Comparison of ENCODE assay signal across 22 cellular contexts in the genomic region with DNA sequence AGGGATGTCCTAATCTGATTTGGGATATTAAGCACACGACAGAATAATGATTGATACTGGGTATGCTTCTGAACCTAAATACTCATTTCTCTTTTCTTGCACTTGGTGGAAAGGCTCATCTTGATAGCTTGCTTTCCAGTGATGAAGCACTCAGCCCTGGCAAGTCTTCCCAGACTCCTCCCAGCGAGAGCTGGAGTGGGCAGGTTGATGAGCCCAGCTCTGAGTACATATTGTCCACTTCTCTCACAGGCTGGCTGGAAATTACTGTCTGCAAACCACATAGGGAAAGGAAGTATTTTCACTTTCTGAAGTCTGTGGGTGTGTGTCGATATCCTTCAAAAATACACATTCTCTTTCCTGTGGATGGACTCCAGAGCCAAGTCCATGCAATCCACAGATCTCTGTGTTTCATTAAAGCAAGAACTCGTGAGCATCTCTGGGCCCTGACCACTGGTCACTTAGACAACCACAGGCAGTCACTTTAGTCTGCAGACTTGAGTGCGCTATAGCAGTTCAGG. TPM values are rescaled to one million over a fixed set of nuclear protein-coding genes. Genes with fewer than 3 reads are reported as not detected.
"Had no signal": no experiment of that assay in that cellular context is flagged by ENCODE, and none has a peak within 500 bp of the region (broad histone marks: within the 10 kb centered on the region; RNA-seq: fewer than 3 reads in every experiment).

No MANE protein-coding gene starts in this region.

- H3K9me3 ChIP-seq: body of pancreas, colonic mucosa had no signal

- H3K36me3 ChIP-seq: colonic mucosa had no signal

- H3K27ac ChIP-seq: body of pancreas, colonic mucosa, hepatocyte had no signal

- H3K4me1 ChIP-seq: body of pancreas, colonic mucosa had no signal

- H3K27me3 ChIP-seq: body of pancreas, colonic mucosa, hepatocyte had no signal

- H3K4me3 ChIP-seq: body of pancreas, colonic mucosa, hepatocyte, lung had no signal

- DNase-seq: activated B cell treated with CpG ODN at 0.5 μM for 24 hours; activated CD4-positive, alpha-beta memory T cell treated with anti-CD3 and anti-CD28 coated beads, Interleukin-2, amount 10 ng/mL, durations not matched to agents 7 days and 5 days; activated CD4-positive, alpha-beta T cell treated with anti-CD3 and anti-CD28 coated beads for 48 hours; activated naive CD4-positive, alpha-beta T cell; activated naive CD8-positive, alpha-beta T cell treated with anti-CD3 and anti-CD28 coated beads for 36 hours; activated T-cell treated with anti-CD3 and anti-CD28 coated beads, Interleukin-2, amount 50 U/mL, for 1 hour; caudate nucleus; colonic mucosa; erythroblast; left colon; stimulated activated CD4-positive, alpha-beta T cell treated with anti-CD3 and anti-CD28 coated beads, Interleukin-2, amount 100 ng/mL, for 24 hours; stimulated activated naive CD8-positive, alpha-beta T cell treated with anti-CD3 and anti-CD28 coated beads, Interleukin-15, Interleukin-2, amounts not matched to agents 100 U/mL and 50 U/mL, for 24 hours; substantia nigra; T-cell had no signal

- ATAC-seq: activated T-helper 17 cell treated with anti-CD3 and anti-CD28 coated beads, Interleukin-2, amount 50 U/mL, for 72 hours; body of pancreas; natural killer cell treated with Interleukin-12 subunit alpha and Interleukin-12 subunit beta and Interleukin-15 and Interleukin-18, amount 100 ng/mL, for 72 hours; stimulated activated naive CD8-positive, alpha-beta T cell treated with anti-CD3 and anti-CD28 coated beads, Interleukin-15, Interleukin-2, amounts not matched to agents 100 U/mL and 50 U/mL, for 24 hours; T-cell had no signal

RNA-seq across cellular contexts. Expression of gene CNTN2, which starts 38.7 kb away (rescaled TPM):
- total RNA-seq: activated B cell treated with CpG ODN at 0.5 μM for 24 hours; activated CD4-positive, alpha-beta memory T cell treated with anti-CD3 and anti-CD28 coated beads, Interleukin-2, amount 10 ng/mL, durations not matched to agents 7 days and 5 days; activated naive CD8-positive, alpha-beta T cell treated with anti-CD3 and anti-CD28 coated beads for 36 hours; activated T-helper 17 cell treated with anti-CD3 and anti-CD28 coated beads, Interleukin-2, amount 50 U/mL, for 72 hours; body of pancreas; fibroblast of villous mesenchyme; glomerular endothelial cell; natural killer cell treated with Interleukin-12 subunit alpha and Interleukin-12 subunit beta and Interleukin-15 and Interleukin-18, amount 100 ng/mL, for 72 hours; progenitor cell of endocrine pancreas; T-cell had no signal
